3 cellular contexts compared by ENCODE assay signal in the genomic region with DNA sequence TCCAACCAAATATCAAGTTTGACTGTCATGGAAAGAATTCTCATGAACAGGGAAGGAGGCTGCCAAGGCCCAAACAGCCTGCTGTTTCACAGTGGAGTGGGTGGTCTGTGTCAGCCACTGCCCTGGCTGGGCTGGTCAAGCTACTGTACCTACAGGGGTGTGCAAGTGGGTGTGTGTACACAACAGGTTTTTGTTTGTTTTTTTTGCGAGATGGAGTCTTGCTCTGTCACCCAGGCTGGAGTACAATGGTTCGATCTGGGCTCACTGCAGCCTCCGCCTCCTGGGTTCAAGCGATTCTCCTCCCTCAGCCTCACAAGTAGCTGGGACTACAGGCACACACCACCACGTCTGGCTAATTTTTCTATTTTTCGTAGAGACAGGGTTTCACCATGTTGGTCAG. TPM values are rescaled to one million over a fixed set of nuclear protein-coding genes. Genes with fewer than 3 reads are reported as not detected.
"Had no signal": no experiment of that assay in that cellular context is flagged by ENCODE, and none has a peak within 500 bp of the region (broad histone marks: within the 10 kb centered on the region; RNA-seq: fewer than 3 reads in every experiment).

No MANE protein-coding gene starts in this region.

RNA-seq across cellular contexts. Expression of a gene that starts 32.2 kb away (rescaled TPM):
- total RNA-seq: natural killer cell, osteocyte, skeletal muscle tissue had no signal
